ENCODE assay signal across 22 cellular contexts in genomic region chr14:104280085-104280901, GRCh38.
DNase-seq lines count a peak whose midpoint lies in the region; ATAC-seq and TF ChIP-seq lines count a peak whose summit lies in the region.
"Had no signal": no experiment of that assay in that cellular context is flagged by ENCODE, and none has a peak within 500 bp of the region (broad histone marks: within the 10 kb centered on the region; RNA-seq: fewer than 3 reads in every experiment).

No MANE protein-coding gene starts in this region.

- H3K4me3 ChIP-seq in lower lobe of right lung (no peak overlapping the region), suprapubic skin (no peak overlapping the region)
- H3K4me3 ChIP-seq: tibial artery had no signal

- H3K9me3 Mint-ChIP-seq in activated naive CD4-positive, alpha-beta T cell treated with anti-CD3 and anti-CD28 coated beads, Interleukin-2, amount 10 ng/mL, durations not matched to agents 7 days and 5 days: no peaks in the 10 kb centered on the region
- no peaks in the 10 kb centered on the region for H3K9me3 Mint-ChIP-seq in chondrocyte (ENCODE audit: low read depth)
- H3K9me3 Mint-ChIP-seq: activated naive CD4-positive, alpha-beta T cell treated with anti-CD3 and anti-CD28 coated beads, Interleukin-2, amount 50 U/mL, for 72 hours; dendritic cell treated with granulocyte-macrophage colony-stimulating factor and Interleukin-4, amounts not matched to agents 40 ng/mL and 50 ng/mL, for 4 days; naive thymus-derived CD4-positive, alpha-beta T cell; stimulated activated naive B cell treated with anti-CD40 and anti-IgM and Interleukin-4, amounts not matched to agents 10 μg/mL and 1 μg/mL and 100 μg/mL, for 72 hours had no signal

- H3K4me1 ChIP-seq in lower lobe of right lung: peaks cover 4% of the 10 kb centered on the region
- peaks cover 9% of the 10 kb centered on the region for H3K4me1 ChIP-seq in suprapubic skin

- no peak for TF ChIP-seq POLR2A in suprapubic skin (IDR thresholded peaks at IDR 0.05)

- H3K9me3 ChIP-seq in lower lobe of right lung: no peaks in the 10 kb centered on the region
- H3K9me3 ChIP-seq in suprapubic skin: no peaks in the 10 kb centered on the region
- H3K9me3 ChIP-seq: tibial artery had no signal

- H3K27ac ChIP-seq in lower lobe of right lung (no peak overlapping the region), suprapubic skin (no peak overlapping the region)
- H3K27ac ChIP-seq: epithelial cell of prostate, tibial artery had no signal

- CTCF ChIA-PET in activated naive CD4-positive, alpha-beta T cell treated with anti-CD3 and anti-CD28 coated beads, Interleukin-2, amount 10 ng/mL, durations not matched to agents 7 days and 5 days (lab: Charles Lee): no interaction called here

- peak; percentile 15 for DNase-seq in activated naive CD4-positive, alpha-beta T cell treated with anti-CD3 and anti-CD28 coated beads, Interleukin-2, amount 10 ng/mL, durations not matched to agents 7 days and 5 days
- no peak for DNase-seq in activated naive CD4-positive, alpha-beta T cell (lab: John Stamatoyannopoulos, UW)
- peak; percentile 81 for DNase-seq in chondrocyte (ENCODE audit: low spot score)
- peak; percentile 32 for DNase-seq in lower lobe of right lung
- peak; percentile 35 to 72 for DNase-seq in suprapubic skin (ENCODE audit: low spot score in 2 of 2)
- DNase-seq in NCI-H774 (lab: John Stamatoyannopoulos, UW): no peak
- DNase-seq in NOMO-1 treated with dmso at 0.1 percent for 144 hours (lab: John Stamatoyannopoulos, UW; ENCODE audit: unreplicated experiment): no peak
- DNase-seq in KG1 (lab: John Stamatoyannopoulos, UW): no peak
- DNase-seq: ACHN; activated CD4-positive, alpha-beta T cell treated with anti-CD3 and anti-CD28 coated beads for 4 hours; DMS153; foreskin melanocyte; IMR-90; mammary epithelial cell; MM.1S; NCI-H2227 treated with DMSO at 0.1 percent for 48 hours; stimulated activated naive B cell treated with anti-CD40 and anti-IgM and Interleukin-4, amounts not matched to agents 10 μg/mL and 1 μg/mL and 100 μg/mL, for 72 hours had no signal

- H3K27me3 ChIP-seq in lower lobe of right lung (ENCODE audit: low read depth) (peaks cover 4% of the 10 kb centered on the region), suprapubic skin (peaks cover 27% of the 10 kb centered on the region)

- H3K36me3 ChIP-seq in lower lobe of right lung (no peaks in the 10 kb centered on the region), suprapubic skin (no peaks in the 10 kb centered on the region)
- H3K36me3 ChIP-seq: tibial artery had no signal

- no peak for TF ChIP-seq CTCF in chondrocyte (IDR thresholded peaks at IDR 0.05)
- TF ChIP-seq CTCF in lower lobe of right lung (IDR thresholded peaks at IDR 0.05): no peak
- no peak for TF ChIP-seq CTCF in suprapubic skin (IDR thresholded peaks at IDR 0.05)

- peak in 1 of 2 donors; percentile 9 for ATAC-seq in lower lobe of right lung
- ATAC-seq: activated naive CD4-positive, alpha-beta T cell treated with anti-CD3 and anti-CD28 coated beads, Interleukin-2, amount 50 U/mL, for 72 hours; naive thymus-derived CD4-positive, alpha-beta T cell; stimulated activated naive B cell treated with anti-CD40 and anti-IgM and Interleukin-4, amounts not matched to agents 10 μg/mL and 1 μg/mL and 100 μg/mL, for 72 hours had no signal

- no peak overlapping the region for H3K27ac Mint-ChIP-seq in activated naive CD4-positive, alpha-beta T cell treated with anti-CD3 and anti-CD28 coated beads, Interleukin-2, amount 10 ng/mL, durations not matched to agents 7 days and 5 days
- no peak overlapping the region for H3K27ac Mint-ChIP-seq in chondrocyte (ENCODE audit: unreplicated experiment)
- H3K27ac Mint-ChIP-seq: dendritic cell treated with granulocyte-macrophage colony-stimulating factor and Interleukin-4, amounts not matched to agents 40 ng/mL and 50 ng/mL, for 4 days; naive thymus-derived CD4-positive, alpha-beta T cell; stimulated activated naive B cell treated with anti-CD40 and anti-IgM and Interleukin-4, amounts not matched to agents 10 μg/mL and 1 μg/mL and 100 μg/mL, for 72 hours had no signal

- peaks cover 3% of the 10 kb centered on the region for H3K27me3 Mint-ChIP-seq in activated naive CD4-positive, alpha-beta T cell treated with anti-CD3 and anti-CD28 coated beads, Interleukin-2, amount 10 ng/mL, durations not matched to agents 7 days and 5 days
- peaks cover 20% of the 10 kb centered on the region for H3K27me3 Mint-ChIP-seq in chondrocyte (ENCODE audit: low read depth)

- H3K4me1 Mint-ChIP-seq in activated naive CD4-positive, alpha-beta T cell treated with anti-CD3 and anti-CD28 coated beads, Interleukin-2, amount 10 ng/mL, durations not matched to agents 7 days and 5 days: no peaks in the 10 kb centered on the region
- no peaks in the 10 kb centered on the region for H3K4me1 Mint-ChIP-seq in chondrocyte (ENCODE audit: low read depth)
- H3K4me1 Mint-ChIP-seq: stimulated activated naive B cell treated with anti-CD40 and anti-IgM and Interleukin-4, amounts not matched to agents 10 μg/mL and 1 μg/mL and 100 μg/mL, for 72 hours had no signal

- WGBS in suprapubic skin: 89% methylated on average over 27 of the region's 32 CpGs

- intact Hi-C loops in lower lobe of right lung (cut with DNase I): no loop called here

- H3K36me3 Mint-ChIP-seq in activated naive CD4-positive, alpha-beta T cell treated with anti-CD3 and anti-CD28 coated beads, Interleukin-2, amount 10 ng/mL, durations not matched to agents 7 days and 5 days: no peaks in the 10 kb centered on the region
- H3K36me3 Mint-ChIP-seq in chondrocyte (ENCODE audit: low read depth): no peaks in the 10 kb centered on the region
- H3K36me3 Mint-ChIP-seq: activated naive CD4-positive, alpha-beta T cell treated with anti-CD3 and anti-CD28 coated beads, Interleukin-2, amount 50 U/mL, for 72 hours; naive thymus-derived CD4-positive, alpha-beta T cell; stimulated activated naive B cell treated with anti-CD40 and anti-IgM and Interleukin-4, amounts not matched to agents 10 μg/mL and 1 μg/mL and 100 μg/mL, for 72 hours had no signal

- H3K4me3 Mint-ChIP-seq in activated naive CD4-positive, alpha-beta T cell treated with anti-CD3 and anti-CD28 coated beads, Interleukin-2, amount 10 ng/mL, durations not matched to agents 7 days and 5 days: no peak overlapping the region
- H3K4me3 Mint-ChIP-seq in chondrocyte (ENCODE audit: unreplicated experiment): no peak overlapping the region
- H3K4me3 Mint-ChIP-seq: dendritic cell treated with granulocyte-macrophage colony-stimulating factor and Interleukin-4, amounts not matched to agents 40 ng/mL and 50 ng/mL, for 4 days; naive thymus-derived CD4-positive, alpha-beta T cell; stimulated activated naive B cell treated with anti-CD40 and anti-IgM and Interleukin-4, amounts not matched to agents 10 μg/mL and 1 μg/mL and 100 μg/mL, for 72 hours had no signal

- no peak for TF ChIP-seq EP300 in suprapubic skin (IDR thresholded peaks at IDR 0.05)

Comparison
In these comparisons a context has a peak if more than half of its experiments do, and no peak if none do; other contexts are left out.
1. DNase-seq: peak in activated naive CD4-positive, alpha-beta T cell treated with anti-CD3 and anti-CD28 coated beads, Interleukin-2, amount 10 ng/mL, durations not matched to agents 7 days and 5 days (single experiment), chondrocyte (single experiment), lower lobe of right lung (single experiment) and suprapubic skin (2 of 2); none in activated naive CD4-positive, alpha-beta T cell (0 of 4), NCI-H774 (single experiment), NOMO-1 treated with dmso at 0.1 percent for 144 hours (single experiment) and KG1 (single experiment).